Comparison of ENCODE assay signal across 17 cellular contexts in genomic region chr3:122184591-122184929, GRCh38. TPM values are rescaled to one million over a fixed set of nuclear protein-coding genes. Genes with fewer than 3 reads are reported as not detected.
DNase-seq lines count a peak whose midpoint lies in the region; ATAC-seq and TF ChIP-seq lines count a peak whose summit lies in the region.
"Had no signal": no experiment of that assay in that cellular context is flagged by ENCODE, and none has a peak within 500 bp of the region (broad histone marks: within the 10 kb centered on the region; RNA-seq: fewer than 3 reads in every experiment).

No MANE protein-coding gene starts in this region.

- H3K4me1 ChIP-seq in HUES48 (ENCODE audit: control insufficient read depth, insufficient read depth, low read length) (no peaks in the 10 kb centered on the region), lower lobe of right lung (peaks cover 12% of the 10 kb centered on the region)

- no peaks in the 10 kb centered on the region for H3K36me3 Mint-ChIP-seq in dendritic cell treated with granulocyte-macrophage colony-stimulating factor and Interleukin-4, amounts not matched to agents 40 ng/mL and 50 ng/mL, for 4 days (ENCODE audit: low read depth)
- no peaks in the 10 kb centered on the region for H3K36me3 Mint-ChIP-seq in stimulated activated naive B cell treated with anti-CD40 and anti-IgM and Interleukin-4, amounts not matched to agents 10 μg/mL and 1 μg/mL and 100 μg/mL, for 72 hours

- H3K9me3 Mint-ChIP-seq in dendritic cell treated with granulocyte-macrophage colony-stimulating factor and Interleukin-4, amounts not matched to agents 40 ng/mL and 50 ng/mL, for 4 days: no peaks in the 10 kb centered on the region
- H3K9me3 Mint-ChIP-seq in stimulated activated naive B cell treated with anti-CD40 and anti-IgM and Interleukin-4, amounts not matched to agents 10 μg/mL and 1 μg/mL and 100 μg/mL, for 72 hours: no peaks in the 10 kb centered on the region
- H3K9me3 Mint-ChIP-seq: activated naive CD4-positive, alpha-beta T cell treated with anti-CD3 and anti-CD28 coated beads, Interleukin-2, amount 50 U/mL, for 72 hours had no signal

- H3K27me3 ChIP-seq in HUES48 (ENCODE audit: control insufficient read depth, insufficient read depth, low read length): peaks cover 76% of the 10 kb centered on the region
- peaks cover 36% of the 10 kb centered on the region for H3K27me3 ChIP-seq in lower lobe of right lung (ENCODE audit: low read depth)

- no peaks in the 10 kb centered on the region for H3K36me3 ChIP-seq in HUES48 (ENCODE audit: control insufficient read depth, insufficient read depth, low read length)
- H3K36me3 ChIP-seq in lower lobe of right lung: no peaks in the 10 kb centered on the region

- TF ChIP-seq CTCF in lower lobe of right lung (IDR thresholded peaks at IDR 0.05): no peak

- H3K4me3 ChIP-seq in HUES48 (ENCODE audit: low read depth, low read length) (peak overlapping the region; percentile 72), lower lobe of right lung (peak overlapping the region; percentile 25)

- intact Hi-C loops in dendritic cell treated with granulocyte-macrophage colony-stimulating factor and Interleukin-4, amounts not matched to agents 40 ng/mL and 50 ng/mL, for 4 days (cut with micrococcal nuclease): no loop called here
- intact Hi-C loops in lower lobe of right lung (cut with DNase I): no loop called here

- no peak for DNase-seq in lower lobe of right lung
- DNase-seq in stimulated activated naive B cell treated with anti-CD40 and anti-IgM and Interleukin-4, amounts not matched to agents 10 μg/mL and 1 μg/mL and 100 μg/mL, for 72 hours: no peak
- DNase-seq in NCI-H446 treated with DMSO at 0.1 percent for 48 hours (lab: John Stamatoyannopoulos, UW): no peak
- DNase-seq in COR-L47 (lab: John Stamatoyannopoulos, UW): no peak
- no peak for DNase-seq in activated T-cell treated with anti-CD3 and anti-CD28 coated beads, Interleukin-2, amount 50 U/mL, for 1 hour
- DNase-seq: C1 segment of cervical spinal cord; caudate nucleus; head of caudate nucleus; NCI-H1092; stimulated activated CD4-positive, alpha-beta T cell treated with anti-CD3 and anti-CD28 coated beads, Interleukin-2, amount 100 ng/mL, for 48 hours had no signal

- no peaks in the 10 kb centered on the region for H3K9me3 ChIP-seq in HUES48 (ENCODE audit: control insufficient read depth, insufficient read depth, low read length)
- no peaks in the 10 kb centered on the region for H3K9me3 ChIP-seq in lower lobe of right lung
- H3K9me3 ChIP-seq: SK-N-SH had no signal

- peak overlapping the region; percentile 77 for H3K4me3 Mint-ChIP-seq in dendritic cell treated with granulocyte-macrophage colony-stimulating factor and Interleukin-4, amounts not matched to agents 40 ng/mL and 50 ng/mL, for 4 days
- H3K4me3 Mint-ChIP-seq in stimulated activated naive B cell treated with anti-CD40 and anti-IgM and Interleukin-4, amounts not matched to agents 10 μg/mL and 1 μg/mL and 100 μg/mL, for 72 hours: peak overlapping the region; percentile 27 to 82

- H3K27me3 Mint-ChIP-seq in dendritic cell treated with granulocyte-macrophage colony-stimulating factor and Interleukin-4, amounts not matched to agents 40 ng/mL and 50 ng/mL, for 4 days: peaks cover 72% of the 10 kb centered on the region
- H3K27me3 Mint-ChIP-seq in stimulated activated naive B cell treated with anti-CD40 and anti-IgM and Interleukin-4, amounts not matched to agents 10 μg/mL and 1 μg/mL and 100 μg/mL, for 72 hours: peaks cover 77 to 82% of the 10 kb centered on the region in 2 donors

- no peak overlapping the region for H3K9ac ChIP-seq in HUES48 (ENCODE audit: low read depth, low read length)
- H3K9ac ChIP-seq: SK-N-SH had no signal

- H3K27ac Mint-ChIP-seq in dendritic cell treated with granulocyte-macrophage colony-stimulating factor and Interleukin-4, amounts not matched to agents 40 ng/mL and 50 ng/mL, for 4 days: no peak overlapping the region
- H3K27ac Mint-ChIP-seq in stimulated activated naive B cell treated with anti-CD40 and anti-IgM and Interleukin-4, amounts not matched to agents 10 μg/mL and 1 μg/mL and 100 μg/mL, for 72 hours: no peak overlapping the region
- H3K27ac Mint-ChIP-seq: activated naive CD4-positive, alpha-beta T cell treated with anti-CD3 and anti-CD28 coated beads, Interleukin-2, amount 50 U/mL, for 72 hours had no signal

- H3K27ac ChIP-seq in HUES48 (ENCODE audit: low read depth, low read length) (no peak overlapping the region), lower lobe of right lung (no peak overlapping the region)
- H3K27ac ChIP-seq: epithelial cell of prostate had no signal

- no peak for ATAC-seq in lower lobe of right lung
- peak in 1 of 2 donors; percentile 12 for ATAC-seq in stimulated activated naive B cell treated with anti-CD40 and anti-IgM and Interleukin-4, amounts not matched to agents 10 μg/mL and 1 μg/mL and 100 μg/mL, for 72 hours (replicated peaks)
- ATAC-seq in HG03521 (IDR thresholded peaks at IDR 0.05; ENCODE audit: unreplicated experiment): no peak
- ATAC-seq: activated naive CD4-positive, alpha-beta T cell treated with anti-CD3 and anti-CD28 coated beads, Interleukin-2, amount 50 U/mL, for 72 hours had no signal

- H3K4me1 Mint-ChIP-seq in dendritic cell treated with granulocyte-macrophage colony-stimulating factor and Interleukin-4, amounts not matched to agents 40 ng/mL and 50 ng/mL, for 4 days (ENCODE audit: low read depth): peaks cover 29% of the 10 kb centered on the region
- peaks cover 6 to 15% of the 10 kb centered on the region in 2 donors for H3K4me1 Mint-ChIP-seq in stimulated activated naive B cell treated with anti-CD40 and anti-IgM and Interleukin-4, amounts not matched to agents 10 μg/mL and 1 μg/mL and 100 μg/mL, for 72 hours

RNA-seq across cellular contexts. Expression of gene CASR, which starts 1.1 kb away (rescaled TPM):
- total RNA-seq in lower lobe of right lung: not detected
- total RNA-seq: activated naive CD4-positive, alpha-beta T cell treated with anti-CD3 and anti-CD28 coated beads, Interleukin-2, amount 50 U/mL, for 72 hours; lung microvascular endothelial cell had no signal
